Comparison of ENCODE assay signal across 17 cellular contexts in genomic region chr4:87128006-87128705, GRCh38.
DNase-seq lines count a peak whose midpoint lies in the region; ATAC-seq and TF ChIP-seq lines count a peak whose summit lies in the region.
"Had no signal": no experiment of that assay in that cellular context is flagged by ENCODE, and none has a peak within 500 bp of the region (broad histone marks: within the 10 kb centered on the region; RNA-seq: fewer than 3 reads in every experiment).

No MANE protein-coding gene starts in this region.

- H3K27me3 Mint-ChIP-seq in MCF 10A (ENCODE audit: insufficient read depth, unreplicated experiment) = no peaks in the 10 kb centered on the region
- H3K27me3 Mint-ChIP-seq in activated T-helper 17 cell treated with anti-CD3 and anti-CD28 coated beads, Interleukin-2, amount 50 U/mL, for 72 hours = no peaks in the 10 kb centered on the region
- H3K27me3 Mint-ChIP-seq in CD4-positive, alpha-beta memory T cell = no peaks in the 10 kb centered on the region
- H3K27me3 Mint-ChIP-seq: B cell; CD4-positive, alpha-beta T cell had no signal

- BruUV-seq in MCF 10A (replicated peaks; lab: Mats Ljungman, UMichigan) = no TSS peak

- H3K27me3 ChIP-seq in breast epithelium = no peaks in the 10 kb centered on the region
- H3K27me3 ChIP-seq in CD4-positive, alpha-beta memory T cell (ENCODE audit: insufficient read depth, low read length) = no peaks in the 10 kb centered on the region

- no peaks in the 10 kb centered on the region for H3K9me3 Mint-ChIP-seq in MCF 10A (ENCODE audit: unreplicated experiment)
- H3K9me3 Mint-ChIP-seq in activated T-helper 17 cell treated with anti-CD3 and anti-CD28 coated beads, Interleukin-2, amount 50 U/mL, for 72 hours = no peaks in the 10 kb centered on the region
- H3K9me3 Mint-ChIP-seq in CD4-positive, alpha-beta memory T cell = peaks cover 0 to 2% (median 0%) of the 10 kb centered on the region in 8 donors
- H3K9me3 Mint-ChIP-seq: CD4-positive, alpha-beta T cell had no signal

- H3K9me3 ChIP-seq in breast epithelium = no peaks in the 10 kb centered on the region
- H3K9me3 ChIP-seq in CD4-positive, alpha-beta memory T cell (ENCODE audit: control insufficient read depth in 1 of 2, low read length in 2 of 2) = no peaks in the 10 kb centered on the region

- no peak for ATAC-seq in activated T-helper 17 cell treated with anti-CD3 and anti-CD28 coated beads, Interleukin-2, amount 50 U/mL, for 72 hours (replicated peaks)
- ATAC-seq in GM21529 (IDR thresholded peaks at IDR 0.05; ENCODE audit: unreplicated experiment) (no peak), GM18502 (IDR thresholded peaks at IDR 0.05; ENCODE audit: poor library complexity, unreplicated experiment) (no peak)
- ATAC-seq: HCT116 had no signal

- H3K4me1 ChIP-seq in breast epithelium = no peaks in the 10 kb centered on the region
- no peaks in the 10 kb centered on the region for H3K4me1 ChIP-seq in CD4-positive, alpha-beta memory T cell (ENCODE audit: insufficient read depth, low read length)

- DNase-seq in MCF 10A (ENCODE audit: unreplicated experiment) (no peak), breast epithelium (ENCODE audit: low spot score in 2 of 2) (no peak), iris pigment epithelial cell (ENCODE audit: low read depth) (peak; percentile 34)
- no peak for DNase-seq in CD4-positive, alpha-beta memory T cell
- DNase-seq: ACHN; C1 segment of cervical spinal cord; CD4-positive, alpha-beta T cell; COR-L47; DMS53; GF-D8; GM23248; KBM-7 had no signal

- no peak overlapping the region for H3K4me3 ChIP-seq in breast epithelium
- H3K4me3 ChIP-seq in CD4-positive, alpha-beta memory T cell (ENCODE audit: low read length in 2 of 2) = no peak overlapping the region
- H3K4me3 ChIP-seq: GM23248 had no signal

- H3K4me3 Mint-ChIP-seq in MCF 10A (ENCODE audit: unreplicated experiment) = no peak overlapping the region
- no peak overlapping the region for H3K4me3 Mint-ChIP-seq in activated T-helper 17 cell treated with anti-CD3 and anti-CD28 coated beads, Interleukin-2, amount 50 U/mL, for 72 hours
- no peak overlapping the region for H3K4me3 Mint-ChIP-seq in CD4-positive, alpha-beta memory T cell
- H3K4me3 Mint-ChIP-seq: B cell; CD4-positive, alpha-beta T cell had no signal

- intact Hi-C loops in MCF 10A (cut with micrococcal nuclease) (no loop called here), breast epithelium (cut with DNase I; ENCODE audit: low total_unique reads) (no loop called here)
- intact Hi-C loops in CD4-positive, alpha-beta memory T cell (cut with micrococcal nuclease) = no loop called here

- CTCF ChIA-PET in MCF 10A (lab: Yijun Ruan, JAX) = no interaction called here
- CTCF ChIA-PET in CD4-positive, alpha-beta memory T cell (lab: Charles Lee; ENCODE audit: partially characterized antibody) = interaction anchor here (0.8 kb wide), 1 partner anchor 206 kb away, joined by 3 read pairs; no protein-coding TSS in a partner anchor

- POLR2A ChIA-PET in MCF 10A (lab: Yijun Ruan, JAX) = no interaction called here
- POLR2A ChIA-PET in CD4-positive, alpha-beta memory T cell (lab: Charles Lee; ENCODE audit: partially characterized antibody) = no interaction called here

- H3K4me1 Mint-ChIP-seq in MCF 10A (ENCODE audit: insufficient read depth, unreplicated experiment) = no peaks in the 10 kb centered on the region
- no peaks in the 10 kb centered on the region for H3K4me1 Mint-ChIP-seq in activated T-helper 17 cell treated with anti-CD3 and anti-CD28 coated beads, Interleukin-2, amount 50 U/mL, for 72 hours
- H3K4me1 Mint-ChIP-seq in CD4-positive, alpha-beta memory T cell = peaks cover 0 to 4% (median 0%) of the 10 kb centered on the region in 4 donors

- H3K27ac Mint-ChIP-seq in MCF 10A (ENCODE audit: low read depth, unreplicated experiment) = peak overlapping the region; percentile 27
- peak overlapping the region; percentile 72 for H3K27ac Mint-ChIP-seq in activated T-helper 17 cell treated with anti-CD3 and anti-CD28 coated beads, Interleukin-2, amount 50 U/mL, for 72 hours
- no peak overlapping the region for H3K27ac Mint-ChIP-seq in CD4-positive, alpha-beta memory T cell
- H3K27ac Mint-ChIP-seq: B cell; CD4-positive, alpha-beta T cell had no signal

- peaks cover 8% of the 10 kb centered on the region for H3K36me3 ChIP-seq in breast epithelium
- H3K36me3 ChIP-seq in CD4-positive, alpha-beta memory T cell (ENCODE audit: insufficient read depth, low read length) = peaks cover 67% of the 10 kb centered on the region

- H3K27ac ChIP-seq in breast epithelium = no peak overlapping the region
- H3K27ac ChIP-seq in CD4-positive, alpha-beta memory T cell (ENCODE audit: low read depth, low read length) = no peak overlapping the region
- H3K27ac ChIP-seq: GM23248 had no signal

- TF ChIP-seq CTCF in MCF 10A (IDR thresholded peaks at IDR 0.05; ENCODE audit: unreplicated experiment) = no peak
- no peak for TF ChIP-seq CTCF in breast epithelium (IDR thresholded peaks at IDR 0.05)

- no peak for TF ChIP-seq POLR2A in breast epithelium (IDR thresholded peaks at IDR 0.05)

- H3K36me3 Mint-ChIP-seq in MCF 10A (ENCODE audit: insufficient read depth, unreplicated experiment) = peaks cover 88% of the 10 kb centered on the region
- H3K36me3 Mint-ChIP-seq in activated T-helper 17 cell treated with anti-CD3 and anti-CD28 coated beads, Interleukin-2, amount 50 U/mL, for 72 hours (ENCODE audit: low read depth) = peaks cover 97% of the 10 kb centered on the region
- peaks cover 65 to 79% of the 10 kb centered on the region in 2 donors for H3K36me3 Mint-ChIP-seq in CD4-positive, alpha-beta memory T cell

Comparison
In these comparisons a context has a peak if more than half of its experiments do, and no peak if none do; other contexts are left out.
1. H3K27ac Mint-ChIP-seq: peak in MCF 10A (single experiment) and activated T-helper 17 cell treated with anti-CD3 and anti-CD28 coated beads, Interleukin-2, amount 50 U/mL, for 72 hours (single experiment); none in CD4-positive, alpha-beta memory T cell (0 of 7).